Comparison of ENCODE assay signal across 7 cellular contexts in the genomic region with DNA sequence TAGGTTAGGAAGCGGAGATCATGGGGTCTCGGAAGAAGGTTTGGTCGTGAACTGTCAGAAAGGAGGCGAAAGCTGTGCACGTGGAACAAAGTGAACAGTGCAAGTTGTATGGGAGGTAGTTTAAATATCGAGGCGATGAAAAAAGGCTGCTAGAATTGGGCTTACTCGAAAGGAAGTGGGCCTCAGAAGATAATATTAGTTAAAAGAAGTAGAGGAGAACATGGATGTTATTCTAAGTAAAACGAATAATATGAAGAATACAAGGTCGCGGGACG. TPM values are rescaled to one million over a fixed set of nuclear protein-coding genes. Genes with fewer than 3 reads are reported as not detected.
DNase-seq lines count a peak whose midpoint lies in the region; TF ChIP-seq lines count a peak whose summit lies in the region.

No MANE protein-coding gene starts in this region.

- H3K27ac ChIP-seq in sigmoid colon, result peak overlapping the region in 3 of 4 donors; percentile 86 to 92 (median 90)

- no peaks in the 10 kb centered on the region for H3K9me3 ChIP-seq in sigmoid colon

- H3K4me1 ChIP-seq in sigmoid colon, result peaks cover 0 to 37% (median 26%) of the 10 kb centered on the region in 4 donors

- H3K4me3 ChIP-seq in H7 (ENCODE audit: insufficient read depth, low read depth, low read length) (peak overlapping the region; percentile 93), fibroblast of pulmonary artery (replicated peaks; ENCODE audit: low read depth, low read length) (peak overlapping the region; percentile 86), sigmoid colon (peak overlapping the region; percentile 68 to 92 (median 89))

- no peak for TF ChIP-seq POLR2A in sigmoid colon (IDR thresholded peaks at IDR 0.05)

- no peak for TF ChIP-seq CTCF in fibroblast of pulmonary artery (IDR thresholded peaks at IDR 0.05; ENCODE audit: low read length, missing control alignments)
- no peak for TF ChIP-seq CTCF in sigmoid colon (IDR thresholded peaks at IDR 0.05)

- DNase-seq in H7 (peak; percentile 10), RPMI8226 (peak; percentile 8), fibroblast of pulmonary artery (ENCODE audit: low read depth) (no peak), sigmoid colon (no peak), NCI-H2107 (lab: John Stamatoyannopoulos, UW) (no peak), SW480 (ENCODE audit: low spot score) (no peak), MV-4-11 (lab: John Stamatoyannopoulos, UW) (no peak)

- 0 to 1% methylated on average over 12 of the region's 12 CpGs for WGBS in sigmoid colon, 2 donors

- H3K36me3 ChIP-seq in H7 (replicated peaks; ENCODE audit: control insufficient read depth, insufficient read depth, low read length) (no peaks in the 10 kb centered on the region; the same call in 1 of the 2 replicates), sigmoid colon (peaks cover 0 to 9% (median 0%) of the 10 kb centered on the region in 4 donors)

- no peaks in the 10 kb centered on the region for H3K27me3 ChIP-seq in H7 (ENCODE audit: control insufficient read depth, insufficient read depth, low read length)
- no peaks in the 10 kb centered on the region for H3K27me3 ChIP-seq in sigmoid colon

- TF ChIP-seq EP300 in sigmoid colon (IDR thresholded peaks at IDR 0.05), result no peak

- intact Hi-C loops in sigmoid colon (cut with DNase I), result no loop called here

RNA-seq across cellular contexts. Expression of a gene that starts 0.6 kb away (rescaled TPM):
- 49.7 and 51.4 TPM in 2 replicates for total RNA-seq in H7 (2014; rRNA removed; shearing (Covaris generic))
- total RNA-seq in sigmoid colon, result 1 to 10 TPM; 2.5 to 9.6 (median 5.9) TPM
- 1 to 10 TPM; 1.8 to 9.8 (median 3.2) TPM for polyA plus RNA-seq in sigmoid colon

RNA-seq across cellular contexts. Expression of a gene that starts 0.7 kb away (rescaled TPM):
- 20.3 and 29.2 TPM in 2 replicates for total RNA-seq in H7 (2014; rRNA removed; shearing (Covaris generic))
- total RNA-seq in sigmoid colon, result 10 to 100 TPM; 19.6 to 33.8 (median 22.3) TPM
- polyA plus RNA-seq in sigmoid colon, result 1 to 10 TPM; 5.5 to 8.3 (median 6.6) TPM

Comparison
In these comparisons a context has a peak if more than half of its experiments do, and no peak if none do; other contexts are left out.
1. DNase-seq: peak in H7 (single experiment) and RPMI8226 (single experiment); none in fibroblast of pulmonary artery (single experiment), sigmoid colon (single experiment), NCI-H2107 (single experiment), SW480 (single experiment) and MV-4-11 (single experiment).
2. Peak in every context shown above with its lines, with median percentiles within 50 percentile points of each other: H3K4me3 ChIP-seq.